In the genomic region with DNA sequence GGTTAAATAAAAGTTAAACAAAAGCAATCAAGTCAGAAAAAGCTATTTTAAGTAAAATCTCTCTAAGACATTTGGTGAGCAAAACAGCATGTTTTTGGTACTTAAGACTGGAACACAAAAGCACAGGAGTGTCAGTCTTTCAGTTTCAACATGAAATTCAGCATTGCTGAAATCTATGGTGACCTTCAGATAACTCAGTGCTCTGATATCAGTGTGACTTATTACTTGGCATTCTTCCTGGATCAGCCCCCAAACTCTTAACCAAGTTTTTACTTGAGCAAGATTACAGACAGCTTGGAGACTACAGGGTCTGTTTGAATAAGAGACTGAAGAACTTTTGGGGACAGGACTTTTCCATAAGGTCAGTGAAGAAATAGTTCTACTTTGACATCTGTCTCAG, we compare ENCODE assay signal across 1 cellular context.
TF ChIP-seq lines count a peak whose summit lies in the region.

No MANE protein-coding gene starts in this region.

TF ChIP-seq in H1, 55 proteins besides CTCF, POLR2A, EP300 and RAD21:
- TF ChIP-seq SP2 (IDR thresholded peaks at IDR 0.05; ENCODE audit: low read length): no peak
- no peak for TF ChIP-seq CBX5 (IDR thresholded peaks at IDR 0.05; ENCODE audit: low read depth, low read length)
- no peak for TF ChIP-seq CEBPB (IDR thresholded peaks at IDR 0.05; ENCODE audit: low read depth, low read length)
- TF ChIP-seq, protein P1, sequence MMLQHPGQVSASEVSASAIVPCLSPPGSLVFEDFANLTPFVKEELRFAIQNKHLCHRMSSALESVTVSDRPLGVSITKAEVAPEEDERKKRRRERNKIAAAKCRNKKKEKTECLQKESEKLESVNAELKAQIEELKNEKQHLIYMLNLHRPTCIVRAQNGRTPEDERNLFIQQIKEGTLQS (IDR thresholded peaks at IDR 0.05; ENCODE audit: insufficient read depth, low read depth, low read length): no peak
- TF ChIP-seq, protein P2, sequence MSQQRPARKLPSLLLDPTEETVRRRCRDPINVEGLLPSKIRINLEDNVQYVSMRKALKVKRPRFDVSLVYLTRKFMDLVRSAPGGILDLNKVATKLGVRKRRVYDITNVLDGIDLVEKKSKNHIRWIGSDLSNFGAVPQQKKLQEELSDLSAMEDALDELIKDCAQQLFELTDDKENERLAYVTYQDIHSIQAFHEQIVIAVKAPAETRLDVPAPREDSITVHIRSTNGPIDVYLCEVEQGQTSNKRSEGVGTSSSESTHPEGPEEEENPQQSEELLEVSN (IDR thresholded peaks at IDR 0.05): no peak
- TF ChIP-seq NRF1 (IDR thresholded peaks at IDR 0.05; ENCODE audit: low read depth, low read length): no peak
